ENCODE assay signal across 9 cellular contexts in genomic region chr11:74169736-74170458, GRCh38. TPM values are rescaled to one million over a fixed set of nuclear protein-coding genes. Genes with fewer than 3 reads are reported as not detected.
DNase-seq lines count a peak whose midpoint lies in the region; ATAC-seq and TF ChIP-seq lines count a peak whose summit lies in the region.
"Had no signal": no experiment of that assay in that cellular context is flagged by ENCODE, and none has a peak within 500 bp of the region (broad histone marks: within the 10 kb centered on the region; RNA-seq: fewer than 3 reads in every experiment).

No MANE protein-coding gene starts in this region.

- in situ Hi-C loops in gastrocnemius medialis (cut with MboI; ENCODE audit: low sequenced_read_pairs in 4 of 4): no loop called here

- peaks cover 2% of the 10 kb centered on the region for H4K20me1 ChIP-seq in fibroblast of lung (ENCODE audit: control insufficient read depth, extremely low read depth, insufficient read depth, low read length)

- H2AFZ ChIP-seq in fibroblast of lung (ENCODE audit: low read length): peak overlapping the region; percentile 82

- TF ChIP-seq CTCF in GM12875 (IDR thresholded peaks at IDR 0.05; ENCODE audit: borderline replicate concordance, insufficient read depth, low read depth, low read length) (no peak), fibroblast of lung (conservative IDR thresholded peaks at IDR 0.05 in 1 of 2, IDR thresholded peaks at IDR 0.05 in 1 of 2; ENCODE audit: low read depth in 1 of 2, low read length in 2 of 2) (no peak), gastrocnemius medialis (IDR thresholded peaks at IDR 0.05 in 4 of 5, conservative IDR thresholded peaks at IDR 0.05 in 1 of 5) (no peak)

- peak overlapping the region; percentile 100 for H3K4me2 ChIP-seq in fibroblast of lung (ENCODE audit: extremely low read depth, insufficient read depth, low read length)

- H3K9me3 ChIP-seq in NT2/D1 (ENCODE audit: insufficient read depth, low read length) (no peaks in the 10 kb centered on the region), fibroblast of lung (ENCODE audit: control insufficient read depth, insufficient read depth, low read depth, low read length) (no peaks in the 10 kb centered on the region), gastrocnemius medialis (no peaks in the 10 kb centered on the region)

- no peaks in the 10 kb centered on the region for H3K4me1 ChIP-seq in NT2/D1 (ENCODE audit: insufficient read depth, insufficient read length)
- H3K4me1 ChIP-seq in fibroblast of lung (ENCODE audit: control insufficient read depth, extremely low read depth, insufficient read depth, low read length): peaks cover 10% of the 10 kb centered on the region
- H3K4me1 ChIP-seq in gastrocnemius medialis: peaks cover 38 to 49% of the 10 kb centered on the region in 2 donors

- H3K9ac ChIP-seq in NT2/D1 (ENCODE audit: insufficient read length, low read depth) (peak overlapping the region; percentile 85), fibroblast of lung (ENCODE audit: insufficient read depth, low read length) (peak overlapping the region; percentile 66)

- H3K27me3 ChIP-seq in NT2/D1 (ENCODE audit: insufficient read depth, insufficient read length): no peaks in the 10 kb centered on the region
- H3K27me3 ChIP-seq in fibroblast of lung (ENCODE audit: control insufficient read depth, insufficient read depth, low read length): no peaks in the 10 kb centered on the region
- H3K27me3 ChIP-seq in gastrocnemius medialis: no peaks in the 10 kb centered on the region

- H3K27ac ChIP-seq in fibroblast of lung (ENCODE audit: insufficient read depth, low read length) (peak overlapping the region; percentile 74), gastrocnemius medialis (peak overlapping the region; percentile 94 to 98 (median 96))

- no peak for TF ChIP-seq POLR2A in gastrocnemius medialis (IDR thresholded peaks at IDR 0.05)

- H3K79me2 ChIP-seq in fibroblast of lung (ENCODE audit: control insufficient read depth, insufficient read depth, low read length): peaks cover 37% of the 10 kb centered on the region

- peaks cover 26% of the 10 kb centered on the region for H3K36me3 ChIP-seq in NT2/D1 (ENCODE audit: insufficient read depth, insufficient read length, low read length)
- H3K36me3 ChIP-seq in fibroblast of lung (ENCODE audit: control insufficient read depth, insufficient read depth, low read length): peaks cover 3% of the 10 kb centered on the region
- peaks cover 0 to 33% of the 10 kb centered on the region in 2 donors for H3K36me3 ChIP-seq in gastrocnemius medialis

- ATAC-seq in gastrocnemius medialis: no peak
- ATAC-seq in GM19467 (IDR thresholded peaks at IDR 0.05; ENCODE audit: unreplicated experiment): no peak

- H3K4me3 ChIP-seq in GM12875 (ENCODE audit: low read depth, low read length) (peak overlapping the region; percentile 81), NT2/D1 (ENCODE audit: insufficient read length, low read depth) (peak overlapping the region; percentile 84), fibroblast of lung (replicated peaks in 1 of 4; ENCODE audit: control extremely low read depth in 1 of 4, insufficient read depth in 1 of 4, low read depth in 3 of 4, low read length in 4 of 4) (peak overlapping the region; percentile 55 to 96 (median 91)), gastrocnemius medialis (peak overlapping the region; percentile 66 to 93 (median 90))

- intact Hi-C loops in gastrocnemius medialis (cut with DNase I; ENCODE audit: low total_unique reads) (loop anchor here (5.0 kb wide), 2 partner anchors 153 to 188 kb away; partner anchors contain the start of gene UCP2), posterior vena cava (cut with DNase I) (no loop called here)

- DNase-seq in NT2/D1 (ENCODE audit: low read depth, low spot score) (no peak), fibroblast of lung (ENCODE audit: low read depth in 2 of 2) (no peak), gastrocnemius medialis (no peak), NOMO-1 (lab: John Stamatoyannopoulos, UW; ENCODE audit: unreplicated experiment in 2 of 2) (no peak), midbrain (lab: John Stamatoyannopoulos, UW) (no peak), posterior vena cava (ENCODE audit: low spot score) (no peak)
- DNase-seq: T-helper 17 cell had no signal

RNA-seq across cellular contexts. Expression of gene C2CD3, which starts 0.9 kb away (rescaled TPM):
- 6.2 and 8.3 TPM in 2 replicates for total RNA-seq in fibroblast of lung
- 5.8 and 7.5 TPM in 2 replicates for polyA plus RNA-seq in fibroblast of lung
- polyA plus RNA-seq in fibroblast of lung (2012): 7.1 and 8.8 TPM in 2 replicates
- polyA minus RNA-seq in fibroblast of lung (ENCODE audit: low replicate concordance): 35.5 and 51.2 TPM in 2 replicates
- 10 to 100 TPM; 13.8 to 33.2 (median 16.4) TPM for total RNA-seq in gastrocnemius medialis
- 10 to 100 TPM; 14.5 to 16.9 TPM for total RNA-seq in posterior vena cava

RNA-seq across cellular contexts. Expression of gene PPME1, which starts 1.2 kb away (rescaled TPM):
- total RNA-seq in fibroblast of lung (20.0 and 35.3 TPM in 2 replicates), gastrocnemius medialis (10 to 100 TPM; 31.5 to 51.7 (median 43.2) TPM), posterior vena cava (10 to 100 TPM; 30.0 to 34.0 TPM)
- polyA plus RNA-seq in fibroblast of lung: 38.8 and 44.0 TPM in 2 replicates
- 31.5 and 36.7 TPM in 2 replicates for polyA plus RNA-seq in fibroblast of lung (2012)
- 59.0 and 72.7 TPM in 2 replicates for polyA minus RNA-seq in fibroblast of lung (ENCODE audit: low replicate concordance)
